21 cellular contexts compared by ENCODE assay signal in the genomic region with DNA sequence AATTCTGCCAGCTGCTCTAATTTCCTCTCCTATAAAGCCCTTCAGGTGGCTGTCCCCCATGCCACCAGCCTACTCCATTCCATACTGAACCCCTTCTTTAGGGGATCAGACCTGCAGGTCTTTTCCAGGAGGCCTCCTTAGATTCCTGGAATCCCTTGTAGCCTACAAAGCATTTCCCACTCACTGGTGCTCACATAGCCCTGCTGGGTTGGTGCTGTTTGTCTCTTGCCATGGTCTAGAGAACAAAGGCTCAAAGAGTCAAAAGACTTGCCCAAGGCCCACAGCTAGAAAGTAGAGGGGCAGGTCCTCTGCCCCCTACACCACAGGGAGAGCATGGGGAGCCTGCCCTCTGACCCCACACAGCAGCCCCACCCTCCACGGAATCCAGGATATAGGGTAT. TPM values are rescaled to one million over a fixed set of nuclear protein-coding genes. Genes with fewer than 3 reads are reported as not detected.
"Had no signal": no experiment of that assay in that cellular context is flagged by ENCODE, and none has a peak within 500 bp of the region (broad histone marks: within the 10 kb centered on the region; RNA-seq: fewer than 3 reads in every experiment).

No MANE protein-coding gene starts in this region.

- H3K4me1 ChIP-seq: SJCRH30 had no signal

- H3K27ac ChIP-seq: RWPE1, SJCRH30 had no signal

- H3K27me3 ChIP-seq: MG63, SJCRH30 had no signal

- H3K9me3 ChIP-seq: MG63, SJCRH30 had no signal

- ATAC-seq: Panc1, SK-N-SH treated with all-trans-retinoic acid at 6 μM for 48 hours had no signal

- H3K4me3 ChIP-seq: MG63, SJCRH30 had no signal

- DNase-seq: IMR-90, Karpas-422, KG1, MG63, NCI-H1092 treated with DMSO at 0.1 percent for 48 hours, NCI-H1436 treated with DMSO at 0.1 percent for 48 hours, NCI-H1694, NCI-H187 treated with DMSO at 0.1 percent for 48 hours, NCI-H2029 treated with DMSO at 0.1 percent for 48 hours, NCI-H2171 treated with DMSO at 0.1 percent for 48 hours, NCI-H345, NCI-H446 treated with DMSO at 0.1 percent for 48 hours, NCI-H510A treated with DMSO at 0.1 percent for 48 hours, NCI-H526, NCI-H82, SHP77 treated with DMSO at 0.1 percent for 48 hours, SJCRH30 had no signal

- H3K36me3 ChIP-seq: MG63, SJCRH30 had no signal

RNA-seq across cellular contexts. Expression of a gene that starts 14.8 kb away (rescaled TPM):
- total RNA-seq: HT-29 had no signal
